ENCODE assay signal across 27 cellular contexts in the genomic region with DNA sequence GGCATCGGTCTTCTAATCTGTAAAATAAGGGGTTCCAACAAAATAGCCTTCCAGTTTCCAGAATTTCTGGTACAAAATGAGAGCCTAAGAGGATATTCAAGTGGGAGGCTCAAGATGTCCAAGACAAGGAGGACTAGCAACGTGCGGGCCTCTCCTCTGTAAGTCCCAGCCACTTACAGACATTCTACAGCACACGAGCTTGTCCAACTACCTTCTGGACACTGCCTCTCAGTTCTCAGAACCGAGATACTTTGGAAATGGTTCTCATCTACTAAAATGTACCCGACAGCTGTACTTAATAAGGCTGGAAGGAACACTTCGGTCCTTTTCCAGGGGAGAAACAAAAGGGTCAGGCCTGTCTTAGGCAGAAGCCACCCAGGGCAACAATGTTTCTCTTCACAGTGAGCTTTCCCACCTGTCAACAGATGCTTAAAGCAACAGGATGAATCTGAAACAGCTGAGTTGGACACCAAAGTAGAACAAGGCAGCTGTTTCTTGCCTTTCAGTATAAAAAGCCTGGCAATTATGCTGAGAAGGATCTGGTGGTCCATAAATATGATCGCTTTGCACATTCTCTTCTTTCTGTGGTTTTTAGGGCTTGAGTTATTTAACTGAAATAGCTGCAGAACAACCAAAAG.
"Had no signal": no experiment of that assay in that cellular context is flagged by ENCODE, and none has a peak within 500 bp of the region (broad histone marks: within the 10 kb centered on the region; RNA-seq: fewer than 3 reads in every experiment).

No MANE protein-coding gene starts in this region.

- H3K36me3 Mint-ChIP-seq: activated naive CD4-positive, alpha-beta T cell treated with anti-CD3 and anti-CD28 coated beads, Interleukin-2, amount 50 U/mL, for 72 hours; mesothelial cell of epicardium; natural killer cell; stimulated activated memory B cell treated with anti-CD40 and anti-IgM and Interleukin-4, amounts not matched to agents 10 μg/mL and 1 μg/mL and 100 μg/mL, for 72 hours had no signal

- H3K4me3 Mint-ChIP-seq: activated CD4-positive, alpha-beta T cell treated with anti-CD3 and anti-CD28 coated beads, Interleukin-2, amount 10 ng/mL, durations not matched to agents 7 days and 5 days; activated CD8-positive, alpha-beta T cell treated with anti-CD3 and anti-CD28 coated beads for 36 hours; activated T-cell treated with anti-CD3 and anti-CD28 coated beads, Interleukin-2, amount 50 U/mL, for 4 hours; mesothelial cell of epicardium; natural killer cell; stimulated activated memory B cell treated with anti-CD40 and anti-IgM and Interleukin-4, amounts not matched to agents 10 μg/mL and 1 μg/mL and 100 μg/mL, for 72 hours; stimulated activated naive CD8-positive, alpha-beta T cell treated with anti-CD3 and anti-CD28 coated beads, Interleukin-15, amount 100 ng/mL, for 72 hours had no signal

- H3K27ac Mint-ChIP-seq: activated CD4-positive, alpha-beta T cell treated with anti-CD3 and anti-CD28 coated beads, Interleukin-2, amount 10 ng/mL, durations not matched to agents 7 days and 5 days; activated CD8-positive, alpha-beta T cell treated with anti-CD3 and anti-CD28 coated beads for 36 hours; activated naive CD4-positive, alpha-beta T cell treated with anti-CD3 and anti-CD28 coated beads, Interleukin-2, amount 50 U/mL, for 72 hours; mesothelial cell of epicardium; natural killer cell; stimulated activated memory B cell treated with anti-CD40 and anti-IgM and Interleukin-4, amounts not matched to agents 10 μg/mL and 1 μg/mL and 100 μg/mL, for 72 hours; stimulated activated naive CD8-positive, alpha-beta T cell treated with anti-CD3 and anti-CD28 coated beads, Interleukin-15, amount 100 ng/mL, for 72 hours had no signal

- H3K9me3 ChIP-seq: body of pancreas, gastrocnemius medialis, neutrophil, tibial artery had no signal

- H3K27me3 Mint-ChIP-seq: activated CD4-positive, alpha-beta T cell treated with anti-CD3 and anti-CD28 coated beads, Interleukin-2, amount 10 ng/mL, durations not matched to agents 7 days and 5 days; activated CD8-positive, alpha-beta T cell treated with anti-CD3 and anti-CD28 coated beads for 36 hours; stimulated activated memory B cell treated with anti-CD40 and anti-IgM and Interleukin-4, amounts not matched to agents 10 μg/mL and 1 μg/mL and 100 μg/mL, for 72 hours; stimulated activated naive CD8-positive, alpha-beta T cell treated with anti-CD3 and anti-CD28 coated beads, Interleukin-15, amount 100 ng/mL, for 72 hours had no signal

- H3K9me3 Mint-ChIP-seq: activated CD4-positive, alpha-beta T cell treated with anti-CD3 and anti-CD28 coated beads, Interleukin-2, amount 10 ng/mL, durations not matched to agents 7 days and 5 days; activated CD8-positive, alpha-beta T cell treated with anti-CD3 and anti-CD28 coated beads for 36 hours; activated naive CD4-positive, alpha-beta T cell treated with anti-CD3 and anti-CD28 coated beads, Interleukin-2, amount 50 U/mL, for 72 hours; activated T-cell treated with anti-CD3 and anti-CD28 coated beads, Interleukin-2, amount 50 U/mL, for 4 hours; mesothelial cell of epicardium; natural killer cell; stimulated activated memory B cell treated with anti-CD40 and anti-IgM and Interleukin-4, amounts not matched to agents 10 μg/mL and 1 μg/mL and 100 μg/mL, for 72 hours; stimulated activated naive CD8-positive, alpha-beta T cell treated with anti-CD3 and anti-CD28 coated beads, Interleukin-15, amount 100 ng/mL, for 72 hours had no signal

- H3K4me1 ChIP-seq: body of pancreas, gastrocnemius medialis, tibial artery had no signal

- H3K4me3 ChIP-seq: body of pancreas, coronary artery, dorsolateral prefrontal cortex, gastrocnemius medialis, hepatocyte, smooth muscle cell, tibial artery had no signal

- H2AFZ ChIP-seq: hepatocyte had no signal

- H3K36me3 ChIP-seq: gastrocnemius medialis, neutrophil, tibial artery had no signal

- H3K4me1 Mint-ChIP-seq: activated CD4-positive, alpha-beta T cell treated with anti-CD3 and anti-CD28 coated beads, Interleukin-2, amount 10 ng/mL, durations not matched to agents 7 days and 5 days; natural killer cell; stimulated activated memory B cell treated with anti-CD40 and anti-IgM and Interleukin-4, amounts not matched to agents 10 μg/mL and 1 μg/mL and 100 μg/mL, for 72 hours; stimulated activated naive CD8-positive, alpha-beta T cell treated with anti-CD3 and anti-CD28 coated beads, Interleukin-15, amount 100 ng/mL, for 72 hours had no signal

- ATAC-seq: activated CD8-positive, alpha-beta T cell treated with anti-CD3 and anti-CD28 coated beads for 36 hours; activated naive CD4-positive, alpha-beta T cell treated with anti-CD3 and anti-CD28 coated beads, Interleukin-2, amount 50 U/mL, for 72 hours; activated T-cell treated with anti-CD3 and anti-CD28 coated beads, Interleukin-2, amount 50 U/mL, for 4 hours; body of pancreas; natural killer cell; sciatic nerve; stimulated activated memory B cell treated with anti-CD40 and anti-IgM and Interleukin-4, amounts not matched to agents 10 μg/mL and 1 μg/mL and 100 μg/mL, for 72 hours; stimulated activated naive CD8-positive, alpha-beta T cell treated with anti-CD3 and anti-CD28 coated beads, Interleukin-15, amount 100 ng/mL, for 72 hours had no signal

- H3K27me3 ChIP-seq: body of pancreas, gastrocnemius medialis, hepatocyte, neutrophil, tibial artery had no signal

- DNase-seq: activated CD4-positive, alpha-beta T cell treated with anti-CD3 and anti-CD28 coated beads, Interleukin-2, amount 10 ng/mL, durations not matched to agents 7 days and 5 days; activated CD4-positive, CD25-positive, alpha-beta regulatory T cell treated with anti-CD3 and anti-CD28 coated beads, Interleukin-2, amount 50 U/mL, for 72 hours; activated CD8-positive, alpha-beta T cell treated with anti-CD3 and anti-CD28 coated beads for 36 hours; activated naive CD4-positive, alpha-beta T cell; activated T-cell treated with anti-CD3 and anti-CD28 coated beads, Interleukin-2, amount 50 U/mL, for 4 hours; anterior cingulate cortex; body of pancreas; dorsolateral prefrontal cortex; effector memory CD4-positive, alpha-beta T cell; gastrocnemius medialis; islet precursor cell; natural killer cell; stimulated activated CD4-positive, alpha-beta T cell treated with anti-CD3 and anti-CD28 coated beads, Interleukin-1b, Interleukin-23, amount 100 ng/mL, for 48 hours; stimulated activated CD4-positive, alpha-beta T cell treated with anti-CD3 and anti-CD28 coated beads, Interleukin-4, amount 100 ng/mL, for 4 hours; stimulated activated CD8-positive, alpha-beta memory T cell treated with anti-CD3 and anti-CD28 coated beads, Interleukin-4, amount 100 ng/mL, for 48 hours; stimulated activated naive CD8-positive, alpha-beta T cell treated with anti-CD3 and anti-CD28 coated beads, Interleukin-15, amount 100 ng/mL, for 72 hours; substantia nigra; T-helper 2 cell; tibial artery had no signal

- H3K4me2 ChIP-seq: hepatocyte, smooth muscle cell had no signal

- H3K79me2 ChIP-seq: hepatocyte had no signal

- H3K27ac ChIP-seq: body of pancreas, coronary artery, dorsolateral prefrontal cortex, hepatocyte, neutrophil, tibial artery had no signal
